Comparison of ENCODE assay signal across 9 cellular contexts in genomic region chr2:65299246-65299645, GRCh38.
A peak's percentile ranks its signal among the peaks of the same experiment; 100 is the strongest.
DNase-seq lines count a peak whose midpoint lies in the region; ATAC-seq and TF ChIP-seq lines count a peak whose summit lies in the region.
"Had no signal": no experiment of that assay in that cellular context is flagged by ENCODE, and none has a peak within 500 bp of the region (broad histone marks: within the 10 kb centered on the region; RNA-seq: fewer than 3 reads in every experiment).

No MANE protein-coding gene starts in this region.

- peak overlapping the region; percentile 56; the same call in 1 of the 2 replicates for H2AK5ac ChIP-seq in IMR-90 (ENCODE audit: low read depth, low read length)

- H2AFZ ChIP-seq in IMR-90 (replicated peaks; ENCODE audit: low read length, poor library complexity), result peak overlapping the region; percentile 28

- H4K20me1 ChIP-seq in IMR-90 (ENCODE audit: insufficient read depth, low read length), result peaks cover 18% of the 10 kb centered on the region

- H3K4me3 ChIP-seq in IMR-90 (ENCODE audit: insufficient read depth, low read depth, low read length) (no peak overlapping the region), fibroblast of mammary gland (ENCODE audit: control insufficient read depth, low read depth, low read length) (no peak overlapping the region)

- H3K9me1 ChIP-seq in IMR-90 (ENCODE audit: insufficient read depth, low read length), result peaks cover 27% of the 10 kb centered on the region

- H2BK15ac ChIP-seq in IMR-90 (ENCODE audit: low read depth, low read length), result no peak overlapping the region

- H3K27me3 Mint-ChIP-seq in T-helper 17 cell, result peaks cover 14% of the 10 kb centered on the region

- no peak for TF ChIP-seq POLR2A in IMR-90 (IDR thresholded peaks at IDR 0.05; ENCODE audit: low read depth, low read length)

- no peak overlapping the region for H3K23ac ChIP-seq in IMR-90 (ENCODE audit: low read depth, low read length)

- no peak overlapping the region for H3K4me2 ChIP-seq in IMR-90 (ENCODE audit: low read depth, low read length)

- H2BK120ac ChIP-seq in IMR-90 (ENCODE audit: low read depth, low read length), result 0 out of 2 replicates have a peak overlapping the region, but pooled peaks have one; percentile 10

- H3K36me3 ChIP-seq in IMR-90 (ENCODE audit: control insufficient read depth, insufficient read depth, low read length), result no peaks in the 10 kb centered on the region

- peak; percentile 74 for DNase-seq in IMR-90
- DNase-seq in activated CD8-positive, alpha-beta memory T cell treated with anti-CD3 and anti-CD28 coated beads for 48 hours (ENCODE audit: low read depth in 2 of 3, low spot score in 2 of 3), result peak; percentile 18 to 48 (median 36)
- DNase-seq in fibroblast of mammary gland (ENCODE audit: low read depth), result peak; percentile 84
- DNase-seq in stimulated activated CD8-positive, alpha-beta memory T cell treated with anti-CD3 and anti-CD28 coated beads, Interleukin-2, amount 100 ng/mL, for 48 hours (ENCODE audit: low read depth in 2 of 2), result peak; percentile 48 to 52
- no peak for DNase-seq in NCI-H2081 (lab: John Stamatoyannopoulos, UW)
- no peak for DNase-seq in T-helper 17 cell
- no peak for DNase-seq in NCI-H1092 (lab: John Stamatoyannopoulos, UW)
- DNase-seq: NCI-H510A had no signal

- BruUV-seq in IMR-90 (replicated peaks; lab: Mats Ljungman, UMichigan), result no TSS peak

- peaks cover 23% of the 10 kb centered on the region for H3K4me1 ChIP-seq in IMR-90 (ENCODE audit: control insufficient read depth, insufficient read depth, low read length)

- CTCF ChIA-PET in IMR-90 (lab: Yijun Ruan, JAX), result interaction anchor here (0.6 kb wide), 1 partner anchor 63 kb away, joined by 4 read pairs; no protein-coding TSS in a partner anchor

- no peak for ATAC-seq in IMR-90 (ENCODE audit: low read depth)
- ATAC-seq in T-helper 17 cell, result no peak
- no peak for ATAC-seq in GM21737 (IDR thresholded peaks at IDR 0.05; ENCODE audit: unreplicated experiment)

- H2BK20ac ChIP-seq in IMR-90 (ENCODE audit: low read depth, low read length), result no peak overlapping the region

- intact Hi-C loops in IMR-90 (cut with micrococcal nuclease), result no loop called here

- no peak for TF ChIP-seq RAD21 in IMR-90 (IDR thresholded peaks at IDR 0.05; ENCODE audit: low read length)

- TF ChIP-seq CTCF in IMR-90 (conservative IDR thresholded peaks at IDR 0.05; ENCODE audit: low read depth, low read length), result no peak
- no peak for TF ChIP-seq CTCF in fibroblast of mammary gland (conservative IDR thresholded peaks at IDR 0.05; ENCODE audit: control insufficient read depth, insufficient read depth, low read depth, low read length)

- no peak overlapping the region for H3K4me3 Mint-ChIP-seq in T-helper 17 cell

- POLR2A ChIA-PET in IMR-90 (lab: Charles Lee; ENCODE audit: unreplicated experiment), result no interaction called here

- no peak overlapping the region for H3K27ac ChIP-seq in IMR-90 (ENCODE audit: insufficient read depth, low read length)

- H3K9ac ChIP-seq in IMR-90 (ENCODE audit: low read depth, low read length), result no peak overlapping the region

- H3K27ac Mint-ChIP-seq in T-helper 17 cell, result no peak overlapping the region

- in situ Hi-C loops in IMR-90 (cut with MboI; ENCODE audit: low sequenced_read_pairs), result no loop called here

- H2BK5ac ChIP-seq in IMR-90 (ENCODE audit: low read depth, low read length, poor library complexity, severe bottlenecking), result no peak overlapping the region

- H4K5ac ChIP-seq in IMR-90 (ENCODE audit: low read depth, low read length), result no peak overlapping the region

- WGBS in IMR-90 (ENCODE audit: extremely low coverage in 2 of 2, insufficient read length in 1 of 2), 2 experiments, result no CpG with 5 or more reads among the region's 7 CpGs

- H3K9me3 ChIP-seq in IMR-90 (ENCODE audit: control insufficient read depth, insufficient read depth, low read length) (no peaks in the 10 kb centered on the region), T-helper 17 cell (ENCODE audit: control insufficient read depth, low read length, poor library complexity, severe bottlenecking) (no peaks in the 10 kb centered on the region)

- 0 out of 4 replicates have a peak overlapping the region, but pooled peaks of 1 of the 2 experiments have one; percentile 32 for H4K8ac ChIP-seq in IMR-90 (ENCODE audit: low read depth in 2 of 2, low read length in 2 of 2)

- peak overlapping the region; percentile 14; the same call in 1 of the 2 replicates for H4K91ac ChIP-seq in IMR-90 (ENCODE audit: insufficient read depth, low read depth, low read length)

- dilution Hi-C loops in IMR-90 (cut with HindIII; ENCODE audit: low sequenced_read_pairs, unreplicated experiment), result no loop called here

- no peak overlapping the region; the same call in 1 of the 2 replicates for H3K18ac ChIP-seq in IMR-90 (ENCODE audit: low read depth, low read length)

- H2AK9ac ChIP-seq in IMR-90 (replicated peaks; ENCODE audit: low read depth, low read length, poor library complexity), result peak overlapping the region; percentile 48

- H3K79me1 ChIP-seq in IMR-90 (ENCODE audit: low read depth in 1 of 2, low read length in 2 of 2), result peaks cover 0 to 9% of the 10 kb centered on the region in 2 experiments; a peak in 1 of 4 replicates

- H3K14ac ChIP-seq in IMR-90 (replicated peaks; ENCODE audit: low read depth, low read length), result no peak overlapping the region; the same call in 1 of the 2 replicates

- no peak overlapping the region for H3K56ac ChIP-seq in IMR-90 (ENCODE audit: extremely low read depth, insufficient read depth, low read length)

- no peaks in the 10 kb centered on the region for H3K36me3 Mint-ChIP-seq in T-helper 17 cell (ENCODE audit: low read depth)

- H3K4me1 Mint-ChIP-seq in T-helper 17 cell, result peaks cover 26% of the 10 kb centered on the region

- no peak overlapping the region for H3K4ac ChIP-seq in IMR-90 (ENCODE audit: low read depth, low read length)

- no peaks in the 10 kb centered on the region for H3K27me3 ChIP-seq in IMR-90 (ENCODE audit: control insufficient read depth, insufficient read depth, low read length)

TF ChIP-seq in IMR-90, 13 proteins besides CTCF, POLR2A, EP300 and RAD21:
- TF ChIP-seq RCOR1 (IDR thresholded peaks at IDR 0.05; ENCODE audit: insufficient replicate concordance, low read length), result no peak
- no peak for TF ChIP-seq MAFK (IDR thresholded peaks at IDR 0.05; ENCODE audit: low read depth, low read length)
- TF ChIP-seq CHD1 (IDR thresholded peaks at IDR 0.05; ENCODE audit: low read depth, low read length), result no peak
- TF ChIP-seq MAZ (IDR thresholded peaks at IDR 0.05; ENCODE audit: borderline replicate concordance, low read depth, low read length), result 0 out of 2 replicates have a peak, but pooled peaks have one; percentile 11
- TF ChIP-seq NFE2L2 (IDR thresholded peaks at IDR 0.05; ENCODE audit: low read depth, low read length), result 0 out of 2 replicates have a peak, but pooled peaks have one; percentile 22
- TF ChIP-seq FOS (IDR thresholded peaks at IDR 0.05; ENCODE audit: low read depth, low read length), result 0 out of 2 replicates have a peak, but pooled peaks have one; percentile 23
- TF ChIP-seq, protein P1, sequence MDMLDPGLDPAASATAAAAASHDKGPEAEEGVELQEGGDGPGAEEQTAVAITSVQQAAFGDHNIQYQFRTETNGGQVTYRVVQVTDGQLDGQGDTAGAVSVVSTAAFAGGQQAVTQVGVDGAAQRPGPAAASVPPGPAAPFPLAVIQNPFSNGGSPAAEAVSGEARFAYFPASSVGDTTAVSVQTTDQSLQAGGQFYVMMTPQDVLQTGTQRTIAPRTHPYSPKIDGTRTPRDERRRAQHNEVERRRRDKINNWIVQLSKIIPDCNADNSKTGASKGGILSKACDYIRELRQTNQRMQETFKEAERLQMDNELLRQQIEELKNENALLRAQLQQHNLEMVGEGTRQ (IDR thresholded peaks at IDR 0.05; ENCODE audit: low read depth, low read length), result no peak; the same call in 1 of the 2 replicates

Comparison
In these comparisons a context has a peak if more than half of its experiments do, and no peak if none do; other contexts are left out.
1. DNase-seq: peak in IMR-90 (single experiment), activated CD8-positive, alpha-beta memory T cell treated with anti-CD3 and anti-CD28 coated beads for 48 hours (3 of 3), fibroblast of mammary gland (single experiment) and stimulated activated CD8-positive, alpha-beta memory T cell treated with anti-CD3 and anti-CD28 coated beads, Interleukin-2, amount 100 ng/mL, for 48 hours (2 of 2); none in NCI-H2081 (0 of 2), T-helper 17 cell (0 of 3) and NCI-H1092 (single experiment).